17 cellular contexts compared by ENCODE assay signal in the genomic region with DNA sequence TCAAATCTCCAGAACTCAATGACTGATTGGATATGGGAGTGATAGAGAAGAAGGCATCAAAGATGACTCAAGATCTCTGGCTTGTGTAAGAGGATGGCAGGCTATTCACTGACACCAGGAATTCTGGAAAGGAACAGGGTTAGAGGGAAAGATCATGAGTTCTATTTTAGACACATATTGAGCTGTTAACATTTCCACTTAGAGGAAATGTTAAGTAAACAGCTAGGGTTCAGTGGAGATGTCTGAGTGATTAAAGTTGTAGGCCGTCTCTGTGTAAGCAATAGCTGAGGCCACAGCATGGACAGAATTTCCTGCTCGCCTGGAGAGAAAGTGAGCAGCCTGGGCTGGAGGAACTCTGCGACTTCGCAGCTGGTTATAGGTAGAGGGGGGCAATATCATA. TPM values are rescaled to one million over a fixed set of nuclear protein-coding genes. Genes with fewer than 3 reads are reported as not detected.
DNase-seq lines count a peak whose midpoint lies in the region; ATAC-seq and TF ChIP-seq lines count a peak whose summit lies in the region.
"Had no signal": no experiment of that assay in that cellular context is flagged by ENCODE, and none has a peak within 500 bp of the region (broad histone marks: within the 10 kb centered on the region; RNA-seq: fewer than 3 reads in every experiment).

No MANE protein-coding gene starts in this region.

- H3K4me3 ChIP-seq in adipocyte (ENCODE audit: low read length) = no peak overlapping the region
- no peak overlapping the region for H3K4me3 ChIP-seq in left lung
- H3K4me3 ChIP-seq in thyroid gland (replicated peaks in 1 of 3) = no peak overlapping the region
- H3K4me3 ChIP-seq: colonic mucosa, right lobe of liver had no signal

- no peaks in the 10 kb centered on the region for H3K9me3 ChIP-seq in adipocyte (ENCODE audit: control insufficient read depth, low read length)
- H3K9me3 ChIP-seq in left lung = no peaks in the 10 kb centered on the region
- H3K9me3 ChIP-seq in thyroid gland = no peaks in the 10 kb centered on the region
- H3K9me3 ChIP-seq: colonic mucosa, right lobe of liver had no signal

- no peak overlapping the region for H3K4me3 Mint-ChIP-seq in stimulated activated naive CD8-positive, alpha-beta T cell treated with anti-CD3 and anti-CD28 coated beads, Interleukin-15, Interleukin-2, amounts not matched to agents 100 ng/mL and 50 ng/mL, for 24 hours

- no peaks in the 10 kb centered on the region for H3K27me3 Mint-ChIP-seq in stimulated activated naive CD8-positive, alpha-beta T cell treated with anti-CD3 and anti-CD28 coated beads, Interleukin-15, Interleukin-2, amounts not matched to agents 100 ng/mL and 50 ng/mL, for 24 hours

- H3K4me1 ChIP-seq in adipocyte (ENCODE audit: control insufficient read depth, insufficient read depth, low read length) (peaks cover 10% of the 10 kb centered on the region), left lung (peaks cover 4 to 14% of the 10 kb centered on the region in 2 donors), thyroid gland (peaks cover 23 to 26% of the 10 kb centered on the region in 2 donors)
- H3K4me1 ChIP-seq: colonic mucosa, right lobe of liver had no signal

- no peaks in the 10 kb centered on the region for H3K9me3 Mint-ChIP-seq in stimulated activated naive CD8-positive, alpha-beta T cell treated with anti-CD3 and anti-CD28 coated beads, Interleukin-15, Interleukin-2, amounts not matched to agents 100 ng/mL and 50 ng/mL, for 24 hours

- H3K4me1 Mint-ChIP-seq in stimulated activated naive CD8-positive, alpha-beta T cell treated with anti-CD3 and anti-CD28 coated beads, Interleukin-15, Interleukin-2, amounts not matched to agents 100 ng/mL and 50 ng/mL, for 24 hours (ENCODE audit: low read depth) = peaks cover 63% of the 10 kb centered on the region

- DNase-seq in stimulated activated naive CD8-positive, alpha-beta T cell treated with anti-CD3 and anti-CD28 coated beads, Interleukin-15, Interleukin-2, amounts not matched to agents 100 U/mL and 50 U/mL, for 24 hours = no peak
- peak; percentile 31 for DNase-seq in adipocyte (ENCODE audit: low read depth)
- DNase-seq in left lung = no peak
- DNase-seq in thyroid gland = peak in 1 of 2 donors; percentile 40
- DNase-seq in NCI-H1048 (lab: John Stamatoyannopoulos, UW) = no peak
- DNase-seq in stimulated activated CD4-positive, alpha-beta T cell treated with anti-CD3 and anti-CD28 coated beads, Interleukin-15, amount 100 ng/mL, for 24 hours = no peak
- DNase-seq: activated effector memory CD4-positive, alpha-beta T cell treated with Interleukin-2 at 50 U/mL for 16 hours; colonic mucosa; KBM-7; NCI-H1930; right lobe of liver; stimulated activated CD4-positive, alpha-beta T cell treated with anti-CD3 and anti-CD28 coated beads, Interleukin-1b, Interleukin-23, amount 100 ng/mL, for 48 hours; WERI-Rb-1 had no signal

- no peak for TF ChIP-seq POLR2A in thyroid gland (IDR thresholded peaks at IDR 0.05)

- H3K27me3 ChIP-seq in adipocyte (replicated peaks; ENCODE audit: control insufficient read depth, insufficient read depth, low read length) = peaks cover 20% of the 10 kb centered on the region
- no peaks in the 10 kb centered on the region for H3K27me3 ChIP-seq in left lung
- H3K27me3 ChIP-seq in thyroid gland = no peaks in the 10 kb centered on the region
- H3K27me3 ChIP-seq: colonic mucosa, right lobe of liver had no signal

- H3K36me3 ChIP-seq in adipocyte (ENCODE audit: control insufficient read depth, insufficient read depth, low read length, severe bottlenecking) = no peaks in the 10 kb centered on the region
- H3K36me3 ChIP-seq in left lung = no peaks in the 10 kb centered on the region
- H3K36me3 ChIP-seq in thyroid gland = no peaks in the 10 kb centered on the region
- H3K36me3 ChIP-seq: colonic mucosa, right lobe of liver, WERI-Rb-1 had no signal

- intact Hi-C loops in left lung (cut with DNase I) (no loop called here), thyroid gland (cut with DNase I) (no loop called here)

- no peak for ATAC-seq in stimulated activated naive CD8-positive, alpha-beta T cell treated with anti-CD3 and anti-CD28 coated beads, Interleukin-15, Interleukin-2, amounts not matched to agents 100 U/mL and 50 U/mL, for 24 hours
- ATAC-seq in left lung (peak; percentile 65), GM21528 (IDR thresholded peaks at IDR 0.05; ENCODE audit: low FRiP score, unreplicated experiment) (no peak)
- ATAC-seq: left lobe of liver had no signal

- TF ChIP-seq CTCF in left lung (IDR thresholded peaks at IDR 0.05) (no peak), thyroid gland (IDR thresholded peaks at IDR 0.05) (no peak)

- no peak overlapping the region for H3K9ac ChIP-seq in adipocyte (ENCODE audit: low read length)

- H3K27ac ChIP-seq in left lung = no peak overlapping the region
- peak overlapping the region in 2 of 3 donors; percentile 9 to 40 for H3K27ac ChIP-seq in thyroid gland
- H3K27ac ChIP-seq: colonic mucosa, right lobe of liver, WERI-Rb-1 had no signal

- peak overlapping the region; percentile 59 for H3K27ac Mint-ChIP-seq in stimulated activated naive CD8-positive, alpha-beta T cell treated with anti-CD3 and anti-CD28 coated beads, Interleukin-15, Interleukin-2, amounts not matched to agents 100 ng/mL and 50 ng/mL, for 24 hours

- 26 to 40% methylated on average over 4 of the region's 4 CpGs for WGBS in thyroid gland, 2 donors

- H3K36me3 Mint-ChIP-seq in stimulated activated naive CD8-positive, alpha-beta T cell treated with anti-CD3 and anti-CD28 coated beads, Interleukin-15, Interleukin-2, amounts not matched to agents 100 ng/mL and 50 ng/mL, for 24 hours (ENCODE audit: low read depth) = peaks cover 46% of the 10 kb centered on the region

RNA-seq across cellular contexts. Expression of gene ZC3H12D, which starts 21.0 kb away (rescaled TPM):
- total RNA-seq in left lung (1 to 10 TPM; 1.9 to 4.1 TPM), thyroid gland (1 to 10 TPM in 2 of 4 donors, under 1 TPM in 2; 0.78 to 1.4 (median 0.99) TPM)
- total RNA-seq: endothelial cell of umbilical vein had no signal

Comparison
In these comparisons a context has a peak if more than half of its experiments do, and no peak if none do; other contexts are left out.
1. H3K27ac ChIP-seq: peak in thyroid gland (2 of 3); none in left lung (0 of 2).